9 cellular contexts compared by ENCODE assay signal in genomic region chr2:54556659-54557121, GRCh38.
A peak's percentile ranks its signal among the peaks of the same experiment; 100 is the strongest.
DNase-seq lines count a peak whose midpoint lies in the region; ATAC-seq and TF ChIP-seq lines count a peak whose summit lies in the region.
"Had no signal": no experiment of that assay in that cellular context is flagged by ENCODE, and none has a peak within 500 bp of the region (broad histone marks: within the 10 kb centered on the region; RNA-seq: fewer than 3 reads in every experiment).

No MANE protein-coding gene starts in this region.

- peak overlapping the region; percentile 73 to 87 (median 78) for H3K27ac ChIP-seq in gastrocnemius medialis
- H3K27ac ChIP-seq in brain microvascular endothelial cell = no peak overlapping the region

- ATAC-seq in T-helper 17 cell (no peak), gastrocnemius medialis (peak in 1 of 2 donors; percentile 20), HG03196 (IDR thresholded peaks at IDR 0.05; ENCODE audit: unreplicated experiment) (no peak), GM18873 (IDR thresholded peaks at IDR 0.05; ENCODE audit: low FRiP score, unreplicated experiment) (no peak)

- peak overlapping the region; percentile 96 for H3K4me3 Mint-ChIP-seq in T-helper 17 cell

- H3K36me3 Mint-ChIP-seq in T-helper 17 cell (ENCODE audit: low read depth) = peaks cover 6% of the 10 kb centered on the region

- TF ChIP-seq CTCF in fibroblast of villous mesenchyme (IDR thresholded peaks at IDR 0.05; ENCODE audit: insufficient read depth, low read depth, low read length) (no peak), gastrocnemius medialis (IDR thresholded peaks at IDR 0.05 in 4 of 5, conservative IDR thresholded peaks at IDR 0.05 in 1 of 5) (no peak), brain microvascular endothelial cell (IDR thresholded peaks at IDR 0.05; ENCODE audit: low read depth, low read length, missing control alignments) (no peak)

- H3K4me1 ChIP-seq in ES-I3 (ENCODE audit: insufficient read depth, low read length) (peaks cover 9% of the 10 kb centered on the region), gastrocnemius medialis (peaks cover 41 to 58% of the 10 kb centered on the region in 2 donors)

- H3K27me3 ChIP-seq in gastrocnemius medialis (no peaks in the 10 kb centered on the region), brain microvascular endothelial cell (replicated peaks) (no peaks in the 10 kb centered on the region)

- H3K9me3 ChIP-seq in ES-I3 (ENCODE audit: control insufficient read depth, insufficient read depth, low read length) = no peaks in the 10 kb centered on the region
- no peaks in the 10 kb centered on the region for H3K9me3 ChIP-seq in T-helper 17 cell (ENCODE audit: control insufficient read depth, low read length, poor library complexity, severe bottlenecking)
- no peaks in the 10 kb centered on the region for H3K9me3 ChIP-seq in gastrocnemius medialis

- in situ Hi-C loops in gastrocnemius medialis (cut with MboI; ENCODE audit: low sequenced_read_pairs in 4 of 4) = no loop called here
- in situ Hi-C loops in brain microvascular endothelial cell (cut with HindIII; ENCODE audit: low pct_ligation_motif_present, low sequenced_read_pairs) = no loop called here

- 0 out of 2 replicates have a peak overlapping the region, but pooled peaks have one; percentile 86 for H3K9ac ChIP-seq in ES-I3 (ENCODE audit: low read depth, low read length)

- intact Hi-C loops in gastrocnemius medialis (cut with DNase I; ENCODE audit: low total_unique reads) = no loop called here

- peaks cover 35% of the 10 kb centered on the region for H3K4me1 Mint-ChIP-seq in T-helper 17 cell

- peak overlapping the region; percentile 95 for H3K27ac Mint-ChIP-seq in T-helper 17 cell

- H3K4me3 ChIP-seq in fibroblast of villous mesenchyme (ENCODE audit: low read depth, low read length) (no peak overlapping the region), gastrocnemius medialis (no peak overlapping the region), brain microvascular endothelial cell (ENCODE audit: low read depth, low read length) (no peak overlapping the region)

- no peak for TF ChIP-seq POLR2A in gastrocnemius medialis (IDR thresholded peaks at IDR 0.05)

- DNase-seq in T-helper 17 cell = no peak
- DNase-seq in fibroblast of villous mesenchyme (ENCODE audit: low read depth) = peak; percentile 99
- DNase-seq in gastrocnemius medialis = no peak
- no peak for DNase-seq in effector CD4-positive, alpha-beta T cell
- no peak for DNase-seq in brain microvascular endothelial cell
- DNase-seq: activated CD4-positive, alpha-beta T cell treated with anti-CD3 and anti-CD28 coated beads, Interleukin-2, amount 50 U/mL, for 48 hours had no signal

- H3K36me3 ChIP-seq in ES-I3 (ENCODE audit: insufficient read depth, low read length) (no peaks in the 10 kb centered on the region), gastrocnemius medialis (no peaks in the 10 kb centered on the region), brain microvascular endothelial cell (replicated peaks) (peaks cover 5% of the 10 kb centered on the region)

- H3K27me3 Mint-ChIP-seq in T-helper 17 cell = no peaks in the 10 kb centered on the region
